8 cellular contexts compared by ENCODE assay signal in genomic region chr13:57632276-57633140, GRCh38. TPM values are rescaled to one million over a fixed set of nuclear protein-coding genes. Genes with fewer than 3 reads are reported as not detected.
DNase-seq lines count a peak whose midpoint lies in the region; ATAC-seq and TF ChIP-seq lines count a peak whose summit lies in the region.

No MANE protein-coding gene starts in this region.

- DNase-seq in mammary epithelial cell: no peak
- no peak for DNase-seq in NCI-H82 treated with DMSO at 0.1 percent for 48 hours (lab: John Stamatoyannopoulos, UW; ENCODE audit: unreplicated experiment)
- DNase-seq in AG08395 (ENCODE audit: low spot score): no peak
- DNase-seq in Karpas-422: no peak

- H2AFZ ChIP-seq in mammary epithelial cell (ENCODE audit: low read depth, low read length) (peak overlapping the region; percentile 74), Karpas-422 (ENCODE audit: low read length) (no peak overlapping the region)

- peaks cover 6% of the 10 kb centered on the region for H3K4me1 ChIP-seq in mammary epithelial cell (ENCODE audit: insufficient read depth, low read length)
- peaks cover 2 to 59% (median 44%) of the 10 kb centered on the region in 5 donors for H3K4me1 ChIP-seq in subcutaneous abdominal adipose tissue (ENCODE audit: control insufficient read depth in 5 of 5, insufficient read depth in 5 of 5, low read length in 5 of 5)
- no peaks in the 10 kb centered on the region for H3K4me1 ChIP-seq in Karpas-422 (ENCODE audit: low read length)

- no peak for ATAC-seq in GM19023 (IDR thresholded peaks at IDR 0.05; ENCODE audit: unreplicated experiment)

- peaks cover 52% of the 10 kb centered on the region for H3K27me3 Mint-ChIP-seq in IgD-negative memory B cell

- H3K79me2 ChIP-seq in mammary epithelial cell (ENCODE audit: insufficient read depth, low read length) (no peaks in the 10 kb centered on the region), Karpas-422 (ENCODE audit: low read length) (no peaks in the 10 kb centered on the region)

- 11% methylated on average over 29 of the region's 70 CpGs for WGBS in mammary epithelial cell (ENCODE audit: low coverage, missing lambda C conversion rate)

- H3K4me1 Mint-ChIP-seq in IgD-negative memory B cell: peaks cover 0 to 16% (median 2%) of the 10 kb centered on the region in 3 donors

- no TSS peak for BruUV-seq in mammary epithelial cell (replicated peaks; lab: Mats Ljungman, UMichigan)

- H3K4me3 ChIP-seq in mammary epithelial cell (replicated peaks in 1 of 3; ENCODE audit: insufficient read depth in 1 of 3, low read depth in 2 of 3, low read length in 3 of 3) (peak overlapping the region in 1 of 3 experiments; percentile 39), subcutaneous abdominal adipose tissue (ENCODE audit: low read depth in 1 of 5, low read length in 5 of 5) (peak overlapping the region; percentile 59 to 80 (median 78)), Karpas-422 (ENCODE audit: low read length) (no peak overlapping the region)

- no peaks in the 10 kb centered on the region for H3K9me2 ChIP-seq in Karpas-422 (replicated peaks; ENCODE audit: insufficient read depth, low read length)

- in situ Hi-C loops in mammary epithelial cell (cut with MboI; ENCODE audit: low sequenced_read_pairs in 2 of 2): no loop called here

- no peak for TF ChIP-seq CTCF in mammary epithelial cell (conservative IDR thresholded peaks at IDR 0.05 in 1 of 2, IDR thresholded peaks at IDR 0.05 in 1 of 2; ENCODE audit: extremely low read depth in 1 of 2, insufficient read depth in 1 of 2, low read depth in 1 of 2, low read length in 2 of 2)

- H3K27ac Mint-ChIP-seq in IgD-negative memory B cell: no peak overlapping the region

- H3K9ac ChIP-seq in mammary epithelial cell (ENCODE audit: insufficient read depth, low read length) (no peak overlapping the region), subcutaneous abdominal adipose tissue (ENCODE audit: low read length in 5 of 5) (no peak overlapping the region), Karpas-422 (ENCODE audit: low read length) (no peak overlapping the region)

- no peaks in the 10 kb centered on the region for H4K20me1 ChIP-seq in mammary epithelial cell (ENCODE audit: insufficient read depth, low read length)
- H4K20me1 ChIP-seq in Karpas-422 (ENCODE audit: insufficient read depth, low read depth, low read length): no peaks in the 10 kb centered on the region

- H3K4me3 Mint-ChIP-seq in IgD-negative memory B cell: peak overlapping the region in 3 of 4 donors; percentile 28 to 69 (median 37)

- no peak overlapping the region for H3K27ac ChIP-seq in mammary epithelial cell (ENCODE audit: insufficient read depth, low read depth, low read length)
- peak overlapping the region; percentile 85 for H3K27ac ChIP-seq in layer of hippocampus (ENCODE audit: low read depth, low read length)
- no peak overlapping the region for H3K27ac ChIP-seq in subcutaneous abdominal adipose tissue (ENCODE audit: low read depth, low read length)
- no peak overlapping the region for H3K27ac ChIP-seq in Karpas-422 (ENCODE audit: low read length)

- intact Hi-C loops in mammary epithelial cell (cut with micrococcal nuclease): no loop called here

- peaks cover 10% of the 10 kb centered on the region for H3K9me3 ChIP-seq in mammary epithelial cell (replicated peaks; ENCODE audit: insufficient read depth, low read length)
- H3K9me3 ChIP-seq in subcutaneous abdominal adipose tissue (ENCODE audit: control insufficient read depth in 5 of 5, low read length in 5 of 5): no peaks in the 10 kb centered on the region
- H3K9me3 ChIP-seq in Karpas-422 (ENCODE audit: low read length): peaks cover 13% of the 10 kb centered on the region

- H3K27me3 ChIP-seq in mammary epithelial cell (ENCODE audit: insufficient read depth, low read length): peaks cover 30% of the 10 kb centered on the region
- peaks cover 8% of the 10 kb centered on the region for H3K27me3 ChIP-seq in layer of hippocampus (ENCODE audit: control insufficient read depth, insufficient read depth, low read length)
- peaks cover 37 to 52% (median 41%) of the 10 kb centered on the region in 5 donors for H3K27me3 ChIP-seq in subcutaneous abdominal adipose tissue (ENCODE audit: control insufficient read depth in 5 of 5, insufficient read depth in 4 of 5, low read length in 5 of 5)
- no peaks in the 10 kb centered on the region for H3K27me3 ChIP-seq in Karpas-422 (ENCODE audit: low read length)

- H3K36me3 ChIP-seq in mammary epithelial cell (ENCODE audit: insufficient read depth, low read length) (no peaks in the 10 kb centered on the region), subcutaneous abdominal adipose tissue (ENCODE audit: control insufficient read depth in 5 of 5, insufficient read depth in 5 of 5, low read length in 5 of 5) (no peaks in the 10 kb centered on the region), Karpas-422 (ENCODE audit: insufficient read depth, low read length) (no peaks in the 10 kb centered on the region)

- H3K36me3 Mint-ChIP-seq in IgD-negative memory B cell: no peaks in the 10 kb centered on the region

- H3K4me2 ChIP-seq in mammary epithelial cell (ENCODE audit: insufficient read depth, low read depth, low read length) (peak overlapping the region; percentile 67), Karpas-422 (ENCODE audit: low read depth, low read length, poor library complexity, severe bottlenecking) (no peak overlapping the region)

- dilution Hi-C loops in mammary epithelial cell (cut with HindIII; ENCODE audit: low sequenced_read_pairs): no loop called here

- CTCF ChIA-PET in mammary epithelial cell (lab: Charles Lee; ENCODE audit: low non-redundant PET): no interaction called here

- peaks cover 0 to 7% (median 0%) of the 10 kb centered on the region in 3 donors for H3K9me3 Mint-ChIP-seq in IgD-negative memory B cell

RNA-seq across cellular contexts. Expression of gene PCDH17, which starts 1.0 kb away (rescaled TPM):
- polyA plus RNA-seq in IgD-negative memory B cell (not detected), mammary epithelial cell (not detected)
- not detected for total RNA-seq in mammary epithelial cell
- not detected for polyA minus RNA-seq in mammary epithelial cell
- total RNA-seq in Karpas-422 (2014; rRNA removed; shearing (Covaris generic); ENCODE audit: low replicate concordance): not detected in 2 replicates
